Comparison of ENCODE assay signal across 30 cellular contexts in genomic region chr2:109081374-109081773, GRCh38.
"Had no signal": no experiment of that assay in that cellular context is flagged by ENCODE, and none has a peak within 500 bp of the region (broad histone marks: within the 10 kb centered on the region; RNA-seq: fewer than 3 reads in every experiment).

No MANE protein-coding gene starts in this region.

- H3K27me3 Mint-ChIP-seq: activated B cell treated with CpG ODN at 0.5 μM for 24 hours; activated CD4-positive, alpha-beta memory T cell treated with anti-CD3 and anti-CD28 coated beads for 36 hours had no signal

- H3K4me1 ChIP-seq: adrenal gland, body of pancreas, breast epithelium had no signal

- DNase-seq: activated B cell treated with CpG ODN at 0.5 μM for 24 hours; activated CD4-positive, alpha-beta memory T cell treated with anti-CD3 and anti-CD28 coated beads for 36 hours; activated CD4-positive, alpha-beta T cell treated with anti-CD3 and anti-CD28 coated beads for 4 hours; activated CD4-positive, alpha-beta T cell treated with anti-CD3 and anti-CD28 coated beads, Interleukin-2, amount 50 U/mL, for 1 hour; activated CD4-positive, CD25-positive, alpha-beta regulatory T cell treated with anti-CD3 and anti-CD28 coated beads, Interleukin-2, amount 50 U/mL, for 72 hours; activated gamma-delta T cell treated with Interleukin-2 at 50 U/mL for 16 hours; activated naive CD4-positive, alpha-beta T cell treated with anti-CD3 and anti-CD28 coated beads for 36 hours; activated T-cell treated with anti-CD3 and anti-CD28 coated beads for 4 hours; activated T-cell treated with anti-CD3 and anti-CD28 coated beads, Interleukin-2, amount 50 U/mL, for 4 hours; adrenal gland; body of pancreas; Kasumi-1; KG1; MG63; NCI-H1092; NCI-H1436 treated with DMSO at 0.1 percent for 48 hours; NCI-H2029; NCI-H345; NCI-H524 treated with DMSO at 0.1 percent for 48 hours; RPMI8226; SW 1271; T-helper 1 cell; T-helper 2 cell; T-helper 9 cell had no signal

- H3K27ac ChIP-seq: adrenal gland, body of pancreas, breast epithelium, VCaP had no signal

- H3K9me3 Mint-ChIP-seq: activated CD4-positive, alpha-beta memory T cell treated with anti-CD3 and anti-CD28 coated beads for 36 hours; activated naive CD4-positive, alpha-beta T cell treated with anti-CD3 and anti-CD28 coated beads for 36 hours; activated T-cell treated with anti-CD3 and anti-CD28 coated beads, Interleukin-2, amount 50 U/mL, for 4 hours had no signal

- H3K9me3 ChIP-seq: adrenal gland, body of pancreas, breast epithelium, MG63 had no signal

- H3K27ac Mint-ChIP-seq: activated B cell treated with CpG ODN at 0.5 μM for 24 hours; activated CD4-positive, alpha-beta memory T cell treated with anti-CD3 and anti-CD28 coated beads for 36 hours; activated naive CD4-positive, alpha-beta T cell treated with anti-CD3 and anti-CD28 coated beads for 36 hours; activated naive CD4-positive, alpha-beta T cell treated with anti-CD3 and anti-CD28 coated beads, Interleukin-2, amount 50 U/mL, for 72 hours; activated T-helper 1 cell treated with anti-CD3 and anti-CD28 coated beads, Interleukin-12 subunit alpha, Interleukin-12 subunit beta, Interleukin-2, Interleukin-4 antibody, amounts not matched to agents 30 ng/mL and 10 ng/mL and 1 ng/mL, durations not matched to agents 14 hours and 24 hours and 36 hours had no signal

- H3K4me3 Mint-ChIP-seq: activated B cell treated with CpG ODN at 0.5 μM for 24 hours; activated CD4-positive, alpha-beta memory T cell treated with anti-CD3 and anti-CD28 coated beads for 36 hours; activated naive CD4-positive, alpha-beta T cell treated with anti-CD3 and anti-CD28 coated beads for 36 hours; activated T-cell treated with anti-CD3 and anti-CD28 coated beads, Interleukin-2, amount 50 U/mL, for 4 hours; activated T-helper 1 cell treated with anti-CD3 and anti-CD28 coated beads, Interleukin-12 subunit alpha, Interleukin-12 subunit beta, Interleukin-2, Interleukin-4 antibody, amounts not matched to agents 30 ng/mL and 10 ng/mL and 1 ng/mL, durations not matched to agents 14 hours and 24 hours and 36 hours had no signal

- H3K4me1 Mint-ChIP-seq: activated B cell treated with CpG ODN at 0.5 μM for 24 hours had no signal

- ATAC-seq: activated naive CD4-positive, alpha-beta T cell treated with anti-CD3 and anti-CD28 coated beads, Interleukin-2, amount 50 U/mL, for 72 hours; activated T-cell treated with anti-CD3 and anti-CD28 coated beads, Interleukin-2, amount 50 U/mL, for 4 hours; body of pancreas; Panc1 had no signal

- H3K27me3 ChIP-seq: adrenal gland, body of pancreas, breast epithelium had no signal

- H3K4me3 ChIP-seq: adrenal gland, body of pancreas, breast epithelium, MG63 had no signal

- H3K36me3 Mint-ChIP-seq: activated CD4-positive, alpha-beta memory T cell treated with anti-CD3 and anti-CD28 coated beads for 36 hours; activated naive CD4-positive, alpha-beta T cell treated with anti-CD3 and anti-CD28 coated beads, Interleukin-2, amount 50 U/mL, for 72 hours had no signal

- FAIRE-seq: astrocyte had no signal

- H3K36me3 ChIP-seq: adrenal gland, breast epithelium, MG63 had no signal
